In the genomic region with DNA sequence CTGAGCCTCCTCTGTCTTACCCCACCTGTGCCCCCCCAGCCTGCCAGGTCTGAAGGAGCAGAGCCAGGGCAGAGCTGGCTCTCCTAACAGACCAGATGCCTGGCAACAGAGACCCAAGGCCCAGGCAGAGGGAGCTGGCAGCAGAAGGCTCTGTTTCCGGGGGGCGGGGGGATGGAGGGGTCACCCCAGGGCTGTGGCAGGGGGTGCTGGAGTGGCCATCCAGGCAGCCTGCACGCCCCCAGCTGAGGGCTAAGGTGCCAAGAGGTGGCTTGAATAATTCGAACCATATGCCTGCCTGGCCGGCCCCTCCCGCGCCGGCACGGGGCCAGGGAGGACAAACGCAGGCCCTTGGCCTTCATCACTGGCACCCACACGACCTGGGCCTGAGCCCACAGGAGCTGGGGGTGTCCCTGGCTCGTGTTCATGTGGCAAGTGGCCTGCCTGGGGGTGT, we compare ENCODE assay signal across 1 cellular context.
TF ChIP-seq lines count a peak whose summit lies in the region.

No MANE protein-coding gene starts in this region.

TF ChIP-seq in H1, 55 proteins besides CTCF, POLR2A, EP300 and RAD21:
- TF ChIP-seq SIRT6 (IDR thresholded peaks at IDR 0.05; ENCODE audit: low read length) (no peak), TAF7 (optimal IDR thresholded peaks at IDR 0.05; ENCODE audit: borderline replicate concordance, low read depth, low read length) (no peak), ZNF274 (IDR thresholded peaks at IDR 0.05; ENCODE audit: borderline replicate concordance, extremely low read depth, low read length) (no peak), BRCA1 (IDR thresholded peaks at IDR 0.05; ENCODE audit: low read depth, low read length) (no peak), EGR1 (IDR thresholded peaks at IDR 0.05; ENCODE audit: borderline replicate concordance, low read depth, low read length) (no peak), CHD1 (IDR thresholded peaks at IDR 0.05; ENCODE audit: low read depth, low read length) (no peak), BACH1 (IDR thresholded peaks at IDR 0.05; ENCODE audit: low read length) (no peak), SIN3A (conservative IDR thresholded peaks at IDR 0.05 in 1 of 2, IDR thresholded peaks at IDR 0.05 in 1 of 2; ENCODE audit: low read depth in 1 of 2, low read length in 2 of 2) (no peak), TBP (IDR thresholded peaks at IDR 0.05; ENCODE audit: low read depth, low read length) (no peak), SRF (IDR thresholded peaks at IDR 0.05; ENCODE audit: low read depth, low read length) (no peak), CBX8 (IDR thresholded peaks at IDR 0.05; ENCODE audit: borderline replicate concordance, low read depth, low read length) (no peak), GABPA (IDR thresholded peaks at IDR 0.05; ENCODE audit: borderline replicate concordance, insufficient read depth, low read length) (no peak), CEBPB (IDR thresholded peaks at IDR 0.05; ENCODE audit: low read depth, low read length) (no peak), EZH2 (IDR thresholded peaks at IDR 0.05; ENCODE audit: low read depth, low read length, severe bottlenecking) (no peak), TCF12 (IDR thresholded peaks at IDR 0.05; ENCODE audit: low read depth, low read length) (no peak)
- TF ChIP-seq, protein P1, sequence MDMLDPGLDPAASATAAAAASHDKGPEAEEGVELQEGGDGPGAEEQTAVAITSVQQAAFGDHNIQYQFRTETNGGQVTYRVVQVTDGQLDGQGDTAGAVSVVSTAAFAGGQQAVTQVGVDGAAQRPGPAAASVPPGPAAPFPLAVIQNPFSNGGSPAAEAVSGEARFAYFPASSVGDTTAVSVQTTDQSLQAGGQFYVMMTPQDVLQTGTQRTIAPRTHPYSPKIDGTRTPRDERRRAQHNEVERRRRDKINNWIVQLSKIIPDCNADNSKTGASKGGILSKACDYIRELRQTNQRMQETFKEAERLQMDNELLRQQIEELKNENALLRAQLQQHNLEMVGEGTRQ (IDR thresholded peaks at IDR 0.05; ENCODE audit: low read length), result no peak
- TF ChIP-seq, protein P2, sequence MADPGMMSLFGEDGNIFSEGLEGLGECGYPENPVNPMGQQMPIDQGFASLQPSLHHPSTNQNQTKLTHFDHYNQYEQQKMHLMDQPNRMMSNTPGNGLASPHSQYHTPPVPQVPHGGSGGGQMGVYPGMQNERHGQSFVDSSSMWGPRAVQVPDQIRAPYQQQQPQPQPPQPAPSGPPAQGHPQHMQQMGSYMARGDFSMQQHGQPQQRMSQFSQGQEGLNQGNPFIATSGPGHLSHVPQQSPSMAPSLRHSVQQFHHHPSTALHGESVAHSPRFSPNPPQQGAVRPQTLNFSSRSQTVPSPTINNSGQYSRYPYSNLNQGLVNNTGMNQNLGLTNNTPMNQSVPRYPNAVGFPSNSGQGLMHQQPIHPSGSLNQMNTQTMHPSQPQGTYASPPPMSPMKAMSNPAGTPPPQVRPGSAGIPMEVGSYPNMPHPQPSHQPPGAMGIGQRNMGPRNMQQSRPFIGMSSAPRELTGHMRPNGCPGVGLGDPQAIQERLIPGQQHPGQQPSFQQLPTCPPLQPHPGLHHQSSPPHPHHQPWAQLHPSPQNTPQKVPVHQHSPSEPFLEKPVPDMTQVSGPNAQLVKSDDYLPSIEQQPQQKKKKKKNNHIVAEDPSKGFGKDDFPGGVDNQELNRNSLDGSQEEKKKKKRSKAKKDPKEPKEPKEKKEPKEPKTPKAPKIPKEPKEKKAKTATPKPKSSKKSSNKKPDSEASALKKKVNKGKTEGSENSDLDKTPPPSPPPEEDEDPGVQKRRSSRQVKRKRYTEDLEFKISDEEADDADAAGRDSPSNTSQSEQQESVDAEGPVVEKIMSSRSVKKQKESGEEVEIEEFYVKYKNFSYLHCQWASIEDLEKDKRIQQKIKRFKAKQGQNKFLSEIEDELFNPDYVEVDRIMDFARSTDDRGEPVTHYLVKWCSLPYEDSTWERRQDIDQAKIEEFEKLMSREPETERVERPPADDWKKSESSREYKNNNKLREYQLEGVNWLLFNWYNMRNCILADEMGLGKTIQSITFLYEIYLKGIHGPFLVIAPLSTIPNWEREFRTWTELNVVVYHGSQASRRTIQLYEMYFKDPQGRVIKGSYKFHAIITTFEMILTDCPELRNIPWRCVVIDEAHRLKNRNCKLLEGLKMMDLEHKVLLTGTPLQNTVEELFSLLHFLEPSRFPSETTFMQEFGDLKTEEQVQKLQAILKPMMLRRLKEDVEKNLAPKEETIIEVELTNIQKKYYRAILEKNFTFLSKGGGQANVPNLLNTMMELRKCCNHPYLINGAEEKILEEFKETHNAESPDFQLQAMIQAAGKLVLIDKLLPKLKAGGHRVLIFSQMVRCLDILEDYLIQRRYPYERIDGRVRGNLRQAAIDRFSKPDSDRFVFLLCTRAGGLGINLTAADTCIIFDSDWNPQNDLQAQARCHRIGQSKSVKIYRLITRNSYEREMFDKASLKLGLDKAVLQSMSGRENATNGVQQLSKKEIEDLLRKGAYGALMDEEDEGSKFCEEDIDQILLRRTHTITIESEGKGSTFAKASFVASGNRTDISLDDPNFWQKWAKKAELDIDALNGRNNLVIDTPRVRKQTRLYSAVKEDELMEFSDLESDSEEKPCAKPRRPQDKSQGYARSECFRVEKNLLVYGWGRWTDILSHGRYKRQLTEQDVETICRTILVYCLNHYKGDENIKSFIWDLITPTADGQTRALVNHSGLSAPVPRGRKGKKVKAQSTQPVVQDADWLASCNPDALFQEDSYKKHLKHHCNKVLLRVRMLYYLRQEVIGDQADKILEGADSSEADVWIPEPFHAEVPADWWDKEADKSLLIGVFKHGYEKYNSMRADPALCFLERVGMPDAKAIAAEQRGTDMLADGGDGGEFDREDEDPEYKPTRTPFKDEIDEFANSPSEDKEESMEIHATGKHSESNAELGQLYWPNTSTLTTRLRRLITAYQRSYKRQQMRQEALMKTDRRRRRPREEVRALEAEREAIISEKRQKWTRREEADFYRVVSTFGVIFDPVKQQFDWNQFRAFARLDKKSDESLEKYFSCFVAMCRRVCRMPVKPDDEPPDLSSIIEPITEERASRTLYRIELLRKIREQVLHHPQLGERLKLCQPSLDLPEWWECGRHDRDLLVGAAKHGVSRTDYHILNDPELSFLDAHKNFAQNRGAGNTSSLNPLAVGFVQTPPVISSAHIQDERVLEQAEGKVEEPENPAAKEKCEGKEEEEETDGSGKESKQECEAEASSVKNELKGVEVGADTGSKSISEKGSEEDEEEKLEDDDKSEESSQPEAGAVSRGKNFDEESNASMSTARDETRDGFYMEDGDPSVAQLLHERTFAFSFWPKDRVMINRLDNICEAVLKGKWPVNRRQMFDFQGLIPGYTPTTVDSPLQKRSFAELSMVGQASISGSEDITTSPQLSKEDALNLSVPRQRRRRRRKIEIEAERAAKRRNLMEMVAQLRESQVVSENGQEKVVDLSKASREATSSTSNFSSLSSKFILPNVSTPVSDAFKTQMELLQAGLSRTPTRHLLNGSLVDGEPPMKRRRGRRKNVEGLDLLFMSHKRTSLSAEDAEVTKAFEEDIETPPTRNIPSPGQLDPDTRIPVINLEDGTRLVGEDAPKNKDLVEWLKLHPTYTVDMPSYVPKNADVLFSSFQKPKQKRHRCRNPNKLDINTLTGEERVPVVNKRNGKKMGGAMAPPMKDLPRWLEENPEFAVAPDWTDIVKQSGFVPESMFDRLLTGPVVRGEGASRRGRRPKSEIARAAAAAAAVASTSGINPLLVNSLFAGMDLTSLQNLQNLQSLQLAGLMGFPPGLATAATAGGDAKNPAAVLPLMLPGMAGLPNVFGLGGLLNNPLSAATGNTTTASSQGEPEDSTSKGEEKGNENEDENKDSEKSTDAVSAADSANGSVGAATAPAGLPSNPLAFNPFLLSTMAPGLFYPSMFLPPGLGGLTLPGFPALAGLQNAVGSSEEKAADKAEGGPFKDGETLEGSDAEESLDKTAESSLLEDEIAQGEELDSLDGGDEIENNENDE (IDR thresholded peaks at IDR 0.05; ENCODE audit: insufficient replicate concordance, low read length), result no peak
TF ChIP-seq in H1: peak in this region for 0.
